Comparison of ENCODE assay signal across 8 cellular contexts in the genomic region with DNA sequence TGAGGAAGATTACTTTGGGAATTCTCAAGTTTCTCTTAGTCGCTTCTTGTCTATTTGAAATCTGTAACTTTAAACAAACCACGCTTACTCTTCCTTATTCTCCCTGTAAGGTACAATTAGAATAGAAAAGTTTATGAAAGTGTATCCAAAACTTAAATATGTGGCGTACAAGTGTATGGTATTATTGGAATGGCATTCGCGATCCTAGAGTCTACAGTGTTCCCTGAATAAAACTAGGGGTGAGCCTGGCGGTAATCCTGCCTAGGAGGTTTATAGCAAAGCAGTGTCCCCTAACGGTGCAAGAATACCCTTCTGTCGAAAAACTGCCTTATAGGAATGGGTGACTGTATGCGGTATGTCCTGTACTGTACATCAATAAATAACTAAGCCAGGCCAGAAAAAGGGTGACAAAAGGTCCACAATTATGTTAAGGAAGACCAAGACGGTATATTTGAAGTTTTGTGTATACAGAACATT. TPM values are rescaled to one million over a fixed set of nuclear protein-coding genes. Genes with fewer than 3 reads are reported as not detected.
DNase-seq lines count a peak whose midpoint lies in the region; ATAC-seq and TF ChIP-seq lines count a peak whose summit lies in the region.

No MANE protein-coding gene starts in this region.

- H4K91ac ChIP-seq in H9 (ENCODE audit: insufficient read length, low read depth, low read length), result no peak overlapping the region

- no peak overlapping the region for H2AFZ ChIP-seq in H9 (ENCODE audit: low read length)

- peaks cover 0 to 7% of the 10 kb centered on the region in 2 experiments; a peak in 2 of 5 replicates for H3K9me3 Mint-ChIP-seq in H9
- no peaks in the 10 kb centered on the region for H3K9me3 Mint-ChIP-seq in activated naive CD8-positive, alpha-beta T cell treated with anti-CD3 and anti-CD28 coated beads, Interleukin-2, amount 10 ng/mL, durations not matched to agents 7 days and 5 days

- no peak overlapping the region for H2BK12ac ChIP-seq in H9 (ENCODE audit: insufficient read length, low read depth, low read length)

- TF ChIP-seq CTCF in 22Rv1 (IDR thresholded peaks at IDR 0.05) (peak; percentile 41), H9 (conservative IDR thresholded peaks at IDR 0.05) (no peak; the same call in 2 of the 3 replicates), liver (IDR thresholded peaks at IDR 0.05; ENCODE audit: low read depth, low read length, missing input control) (no peak), upper lobe of right lung (IDR thresholded peaks at IDR 0.05) (no peak)

- H3K36me3 Mint-ChIP-seq in H9 (ENCODE audit: insufficient read depth in 1 of 3, low read depth in 3 of 3), result peaks cover 0 to 4% (median 2%) of the 10 kb centered on the region in 3 experiments; a peak in 2 of 7 replicates
- peaks cover 4% of the 10 kb centered on the region for H3K36me3 Mint-ChIP-seq in activated naive CD8-positive, alpha-beta T cell treated with anti-CD3 and anti-CD28 coated beads, Interleukin-2, amount 10 ng/mL, durations not matched to agents 7 days and 5 days

- POLR2A ChIA-PET in activated naive CD8-positive, alpha-beta T cell treated with anti-CD3 and anti-CD28 coated beads, Interleukin-2, amount 10 ng/mL, durations not matched to agents 7 days and 5 days (lab: Charles Lee), result interaction anchor here (0.7 to 2.7 kb wide), 3 partner anchors 66 to 128 kb away, joined by 3 to 9 read pairs (median 4); partner anchors contain the start of gene GDI2

- H3K9me3 ChIP-seq in H9 (ENCODE audit: control insufficient read depth, low read depth, low read length) (no peaks in the 10 kb centered on the region), liver (ENCODE audit: control insufficient read depth in 4 of 4, low read length in 3 of 4) (no peaks in the 10 kb centered on the region), upper lobe of right lung (no peaks in the 10 kb centered on the region)

- H3K79me2 ChIP-seq in H9 (ENCODE audit: insufficient read depth, low read length), result peaks cover 12% of the 10 kb centered on the region; the same call in 1 of the 2 replicates

- no peak overlapping the region for H3K9ac ChIP-seq in H9 (ENCODE audit: extremely low read depth, insufficient read length, low read length)
- H3K9ac ChIP-seq in liver (ENCODE audit: low read depth in 1 of 2, low read length in 2 of 2), result peak overlapping the region; percentile 87 to 89

- intact Hi-C loops in upper lobe of right lung (cut with DNase I), result no loop called here

- no peak overlapping the region for H3K56ac ChIP-seq in H9 (ENCODE audit: insufficient read length, low read depth, low read length)

- no CpG with 5 or more reads among the region's 10 CpGs for WGBS in H9 (ENCODE audit: extremely low coverage, insufficient read length, low lambda C conversion rate)
- 5% methylated on average over 10 of the region's 10 CpGs for WGBS in liver

- no peak overlapping the region for H2BK15ac ChIP-seq in H9 (ENCODE audit: low read depth, low read length)

- H2AK5ac ChIP-seq in H9 (ENCODE audit: insufficient read length, low read length), result no peak overlapping the region

- H3K23me2 ChIP-seq in H9 (ENCODE audit: insufficient read length, low read depth, low read length, poor library complexity, severe bottlenecking), result peaks cover 4% of the 10 kb centered on the region

- no peak overlapping the region for H3K18ac ChIP-seq in H9 (ENCODE audit: insufficient read length, low read depth, low read length)

- H2BK5ac ChIP-seq in H9 (ENCODE audit: insufficient read length, low read length), result no peak overlapping the region

- H3K27ac Mint-ChIP-seq in H9, result peak overlapping the region in 2 of 3 experiments; percentile 57 to 83; a peak in 2 of 7 replicates
- H3K27ac Mint-ChIP-seq in activated naive CD8-positive, alpha-beta T cell treated with anti-CD3 and anti-CD28 coated beads, Interleukin-2, amount 10 ng/mL, durations not matched to agents 7 days and 5 days, result peak overlapping the region; percentile 97

- H3K23ac ChIP-seq in H9 (ENCODE audit: insufficient read length, low read depth, low read length), result no peak overlapping the region

- ATAC-seq in activated naive CD8-positive, alpha-beta T cell treated with anti-CD3 and anti-CD28 coated beads, Interleukin-2, amount 10 ng/mL, durations not matched to agents 7 days and 5 days (ENCODE audit: low read depth), result no peak
- ATAC-seq in upper lobe of right lung (no peak), HG03460 (IDR thresholded peaks at IDR 0.05; ENCODE audit: unreplicated experiment) (no peak)

- no peak overlapping the region for H4K8ac ChIP-seq in H9 (replicated peaks; ENCODE audit: insufficient read length, low read depth, low read length)

- H3K14ac ChIP-seq in H9 (ENCODE audit: insufficient read depth, low read length), result no peak overlapping the region

- DNase-seq in H9, result no peak
- DNase-seq in activated naive CD8-positive, alpha-beta T cell treated with anti-CD3 and anti-CD28 coated beads, Interleukin-2, amount 10 ng/mL, durations not matched to agents 7 days and 5 days, result no peak
- no peak for DNase-seq in upper lobe of right lung
- no peak for DNase-seq in NCI-H526 treated with DMSO at 0.1 percent for 48 hours (lab: John Stamatoyannopoulos, UW)
- no peak for DNase-seq in NCI-H1105 (lab: John Stamatoyannopoulos, UW)

- H3K27me3 ChIP-seq in H9 (ENCODE audit: insufficient read depth, low read length) (no peaks in the 10 kb centered on the region; the same call in 1 of the 2 replicates), liver (ENCODE audit: control insufficient read depth in 4 of 4, insufficient read depth in 4 of 4, low read length in 3 of 4) (no peaks in the 10 kb centered on the region), upper lobe of right lung (no peaks in the 10 kb centered on the region)

- H3K4me3 Mint-ChIP-seq in H9, result peak overlapping the region; percentile 96 to 97
- H3K4me3 Mint-ChIP-seq in activated naive CD8-positive, alpha-beta T cell treated with anti-CD3 and anti-CD28 coated beads, Interleukin-2, amount 10 ng/mL, durations not matched to agents 7 days and 5 days, result peak overlapping the region; percentile 98

- H3T11ph ChIP-seq in H9 (ENCODE audit: low read length), result no peak overlapping the region

- H3K27ac ChIP-seq in 22Rv1 (peak overlapping the region; percentile 91), H9 (ENCODE audit: insufficient read length, low read depth, low read length) (no peak overlapping the region), liver (ENCODE audit: low read depth in 1 of 2, low read length in 2 of 2) (peak overlapping the region; percentile 83 to 90), upper lobe of right lung (peak overlapping the region; percentile 90)

- H4K20me1 ChIP-seq in H9 (ENCODE audit: control insufficient read depth, insufficient read depth, insufficient read length), result no peaks in the 10 kb centered on the region

- H3K4me2 ChIP-seq in H9 (ENCODE audit: insufficient read depth, insufficient read length, low read length), result peak overlapping the region; percentile 91

- H3K4me1 ChIP-seq in H9 (ENCODE audit: insufficient read depth, low read length) (no peaks in the 10 kb centered on the region), liver (ENCODE audit: control insufficient read depth in 4 of 4, insufficient read depth in 4 of 4, low read length in 3 of 4) (peaks cover 3 to 20% (median 12%) of the 10 kb centered on the region in 4 donors), upper lobe of right lung (peaks cover 17% of the 10 kb centered on the region)

- no peaks in the 10 kb centered on the region for H3K79me1 ChIP-seq in H9 (ENCODE audit: insufficient read depth, low read depth, low read length, poor library complexity, severe bottlenecking)

- H3K36me3 ChIP-seq in liver (ENCODE audit: control insufficient read depth in 4 of 4, insufficient read depth in 3 of 4, low read depth in 1 of 4, low read length in 3 of 4) (peaks cover 0 to 5% (median under 1%) of the 10 kb centered on the region in 4 donors), upper lobe of right lung (no peaks in the 10 kb centered on the region)

- TF ChIP-seq RAD21 in liver (IDR thresholded peaks at IDR 0.05), result no peak

- no peak overlapping the region for H4K5ac ChIP-seq in H9 (ENCODE audit: insufficient read length, low read depth, low read length)

- no peak overlapping the region for H2BK120ac ChIP-seq in H9 (ENCODE audit: low read depth, low read length, poor library complexity, severe bottlenecking)

- H3K4me3 ChIP-seq in liver (ENCODE audit: low read depth in 1 of 3, low read length in 3 of 3) (peak overlapping the region; percentile 87 to 98 (median 97)), upper lobe of right lung (peak overlapping the region; percentile 90)

- H3K27me3 Mint-ChIP-seq in H9 (ENCODE audit: low read depth), result peaks cover 30% of the 10 kb centered on the region
- no peaks in the 10 kb centered on the region for H3K27me3 Mint-ChIP-seq in activated naive CD8-positive, alpha-beta T cell treated with anti-CD3 and anti-CD28 coated beads, Interleukin-2, amount 10 ng/mL, durations not matched to agents 7 days and 5 days

- H2BK20ac ChIP-seq in H9 (ENCODE audit: low read depth, low read length, poor library complexity, severe bottlenecking), result no peak overlapping the region

- no peak overlapping the region for H3K4ac ChIP-seq in H9 (ENCODE audit: low read depth, low read length)

- H3K4me1 Mint-ChIP-seq in H9, result peaks cover 14 to 15% of the 10 kb centered on the region in 2 experiments
- H3K4me1 Mint-ChIP-seq in activated naive CD8-positive, alpha-beta T cell treated with anti-CD3 and anti-CD28 coated beads, Interleukin-2, amount 10 ng/mL, durations not matched to agents 7 days and 5 days, result peaks cover 32% of the 10 kb centered on the region

TF ChIP-seq in liver, 16 proteins besides CTCF, POLR2A, EP300 and RAD21:
- TF ChIP-seq HNF4G (IDR thresholded peaks at IDR 0.05) (no peak), FOXA1 (IDR thresholded peaks at IDR 0.05) (no peak), MAX (IDR thresholded peaks at IDR 0.05) (no peak), GABPA (IDR thresholded peaks at IDR 0.05 in 1 of 2, conservative IDR thresholded peaks at IDR 0.05 in 1 of 2) (no peak)
- TF ChIP-seq, protein P1, sequence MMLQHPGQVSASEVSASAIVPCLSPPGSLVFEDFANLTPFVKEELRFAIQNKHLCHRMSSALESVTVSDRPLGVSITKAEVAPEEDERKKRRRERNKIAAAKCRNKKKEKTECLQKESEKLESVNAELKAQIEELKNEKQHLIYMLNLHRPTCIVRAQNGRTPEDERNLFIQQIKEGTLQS (IDR thresholded peaks at IDR 0.05), result no peak

RNA-seq across cellular contexts. Expression of gene TASOR2, which starts 1.2 kb away (rescaled TPM):
- total RNA-seq in H9 (2021) (64.5 and 67.0 TPM in 2 replicates), liver (10 to 100 TPM; 18.9 to 40.3 TPM), upper lobe of right lung (63.7 TPM)
- 10 to 100 TPM; 48.5 to 52.2 TPM for total RNA-seq in activated naive CD8-positive, alpha-beta T cell treated with anti-CD3 and anti-CD28 coated beads, Interleukin-2, amount 10 ng/mL, durations not matched to agents 7 days and 5 days
- polyA plus RNA-seq in liver, result 1 to 10 TPM; 7.6 to 9.5 TPM

RNA-seq across cellular contexts. Expression of gene ASB13, which starts 19.4 kb away (rescaled TPM):
- total RNA-seq in H9 (2021) (13.8 and 14.9 TPM in 2 replicates), liver (10 to 100 TPM in 1 of 2 donors, 1 to 10 TPM in 1; 8.5 to 48.3 TPM), upper lobe of right lung (23.0 TPM)
- total RNA-seq in activated naive CD8-positive, alpha-beta T cell treated with anti-CD3 and anti-CD28 coated beads, Interleukin-2, amount 10 ng/mL, durations not matched to agents 7 days and 5 days, result 10 to 100 TPM in 1 of 2 experiments, 1 to 10 TPM in 1; 9.9 to 10.8 TPM
- polyA plus RNA-seq in liver, result 10 to 100 TPM; 40.8 to 44.2 TPM
